In the genomic region with DNA sequence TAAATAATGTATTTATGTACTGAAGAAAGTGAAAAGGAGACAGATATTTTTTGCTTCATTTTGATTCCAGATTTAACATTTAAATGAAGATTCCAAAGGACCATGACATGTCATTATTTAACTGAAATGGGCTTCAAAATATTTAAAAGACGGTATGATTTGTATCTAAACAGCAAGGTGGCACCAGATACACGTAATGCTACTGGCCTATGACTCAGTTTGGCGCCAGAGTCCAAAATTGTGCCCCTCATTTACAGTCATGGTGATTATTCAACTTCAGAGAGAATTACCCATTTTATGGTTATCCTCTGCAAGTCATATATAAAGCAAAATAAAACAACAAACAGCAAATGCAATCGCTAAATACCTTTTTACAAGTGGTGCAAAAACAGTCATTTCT, we compare ENCODE assay signal across 24 cellular contexts.
"Had no signal": no experiment of that assay in that cellular context is flagged by ENCODE, and none has a peak within 500 bp of the region (broad histone marks: within the 10 kb centered on the region; RNA-seq: fewer than 3 reads in every experiment).

No MANE protein-coding gene starts in this region.

- H3K27ac ChIP-seq: adrenal gland, ascending aorta, brain microvascular endothelial cell, left ventricle myocardium inferior, neural progenitor cell, testis, uterus had no signal

- H3K4me2 ChIP-seq: neural progenitor cell had no signal

- FAIRE-seq: colon, endothelial cell of umbilical vein, frontal cortex had no signal

- H3K27me3 ChIP-seq: adrenal gland, ascending aorta, brain microvascular endothelial cell, dorsolateral prefrontal cortex, neural progenitor cell, testis, uterus had no signal

- H3K36me3 ChIP-seq: adrenal gland, ascending aorta, brain microvascular endothelial cell, uterus had no signal

- H3K9me3 ChIP-seq: adrenal gland, ascending aorta, testis, uterus had no signal

- DNase-seq: activated gamma-delta T cell treated with Interleukin-2 at 50 U/mL for 16 hours; activated T-cell treated with anti-CD3 and anti-CD28 coated beads, Interleukin-2, amount 50 U/mL, for 1 hour; adrenal gland; brain microvascular endothelial cell; central memory CD4-positive, alpha-beta T cell; dorsolateral prefrontal cortex; effector memory CD8-positive, alpha-beta T cell; glutamatergic neuron; hypothalamus; left ventricle myocardium inferior; naive thymus-derived CD8-positive, alpha-beta T cell; posterior cingulate gyrus; stimulated activated CD4-positive, alpha-beta T cell treated with anti-CD3 and anti-CD28 coated beads, Interleukin-2, amount 100 ng/mL, for 48 hours; stimulated activated CD8-positive, alpha-beta memory T cell treated with anti-CD3 and anti-CD28 coated beads, Interleukin-4, amount 100 ng/mL, for 48 hours; stimulated activated naive B cell treated with anti-CD40 and anti-IgM and Interleukin-4, amounts not matched to agents 10 μg/mL and 1 μg/mL and 100 μg/mL, for 72 hours; testis; trophoblast cell; uterus had no signal

- H2AFZ ChIP-seq: neural progenitor cell had no signal

- H3K4me1 ChIP-seq: adrenal gland, ascending aorta, uterus had no signal

- H3K9ac ChIP-seq: neural progenitor cell had no signal

- ATAC-seq: effector memory CD8-positive, alpha-beta T cell; esophagus mucosa; naive thymus-derived CD8-positive, alpha-beta T cell; stimulated activated naive B cell treated with anti-CD40 and anti-IgM and Interleukin-4, amounts not matched to agents 10 μg/mL and 1 μg/mL and 100 μg/mL, for 72 hours had no signal

- H3K4me3 ChIP-seq: adrenal gland, ascending aorta, dorsolateral prefrontal cortex, left ventricle myocardium inferior, neural progenitor cell, testis, uterus had no signal
